Comparison of ENCODE assay signal across 17 cellular contexts in genomic region chr18:51711298-51711889, GRCh38.
DNase-seq lines count a peak whose midpoint lies in the region; ATAC-seq, FAIRE-seq and TF ChIP-seq lines count a peak whose summit lies in the region.
"Had no signal": no experiment of that assay in that cellular context is flagged by ENCODE, and none has a peak within 500 bp of the region (broad histone marks: within the 10 kb centered on the region; RNA-seq: fewer than 3 reads in every experiment).

No MANE protein-coding gene starts in this region.

- SMC1A ChIA-PET in GM12878 (lab: Charles Lee; ENCODE audit: uncharacterized antibody, unreplicated experiment), result interaction anchor here (0.6 to 1.8 kb wide), 10 partner anchors 8 to 168 kb away, joined by 3 to 5 read pairs (median 4); no protein-coding TSS in a partner anchor

- intact Hi-C loops in GM12878 (cut with micrococcal nuclease; ENCODE audit: unreplicated experiment), result no loop called here

- BruUV-seq in GM12878 (replicated peaks; lab: Mats Ljungman, UMichigan), result no TSS peak

- no peak for TF ChIP-seq RAD21 in GM12878 (IDR thresholded peaks at IDR 0.05; ENCODE audit: insufficient read depth, low read depth, low read length)

- no peak overlapping the region for H2AFZ ChIP-seq in GM12878 (ENCODE audit: control insufficient read depth, low read depth, low read length)

- no peak overlapping the region for H3K9ac ChIP-seq in GM12878 (ENCODE audit: control insufficient read depth, insufficient read depth, low read length)

- POLR2A ChIA-PET in GM12878 (lab: Charles Lee), result no interaction called here

- DNase-seq in GM12878 (ENCODE audit: low read depth, low spot score), result no peak
- no peak for DNase-seq in DMS153 (lab: John Stamatoyannopoulos, UW)
- no peak for DNase-seq in cerebellum (ENCODE audit: low spot score)
- no peak for DNase-seq in stimulated activated naive CD4-positive, alpha-beta T cell (lab: John Stamatoyannopoulos, UW)
- DNase-seq in NCI-H526 treated with DMSO at 0.1 percent for 48 hours (lab: John Stamatoyannopoulos, UW), result no peak
- DNase-seq: activated CD4-positive, alpha-beta T cell treated with anti-CD3 and anti-CD28 coated beads for 4 hours; activated T-cell treated with anti-CD3 and anti-CD28 coated beads, Interleukin-2, amount 50 U/mL, for 4 hours; GOT3; midbrain; NCI-H146; NCI-H510A treated with DMSO at 0.1 percent for 48 hours; nucleus accumbens; stimulated activated naive CD8-positive, alpha-beta T cell treated with anti-CD3 and anti-CD28 coated beads, Interleukin-15, Interleukin-2, amounts not matched to agents 100 U/mL and 50 U/mL, for 24 hours had no signal

- H3K27ac ChIP-seq in GM12878 (ENCODE audit: control insufficient read depth, insufficient read depth), result no peak overlapping the region

- peaks cover 12% of the 10 kb centered on the region; the same call in 2 of the 3 replicates for H3K9me3 ChIP-seq in GM12878 (replicated peaks; ENCODE audit: control insufficient read depth, insufficient read depth, low read length)

- peaks cover 31% of the 10 kb centered on the region for H3K4me1 ChIP-seq in GM12878 (ENCODE audit: control insufficient read depth, insufficient read depth, low read length)

- H3K27me3 ChIP-seq in GM12878 (replicated peaks in 1 of 2; ENCODE audit: control insufficient read depth in 2 of 2, insufficient read depth in 2 of 2, low read length in 1 of 2), result no peaks in the 10 kb centered on the region

- no peak for TF ChIP-seq CTCF in GM12878 (IDR thresholded peaks at IDR 0.05 in 2 of 3, conservative IDR thresholded peaks at IDR 0.05 in 1 of 3; ENCODE audit: control insufficient read depth in 2 of 3, extremely low read depth in 1 of 3, insufficient read depth in 1 of 3, low read depth in 3 of 3, low read length in 3 of 3)

- H3K4me3 ChIP-seq in GM12878, result no peak overlapping the region

- ATAC-seq in GM18870 (IDR thresholded peaks at IDR 0.05; ENCODE audit: unreplicated experiment) (peak; percentile 72), GM21526 (IDR thresholded peaks at IDR 0.05; ENCODE audit: low FRiP score, unreplicated experiment) (peak; percentile 83), HG02981 (IDR thresholded peaks at IDR 0.05; ENCODE audit: unreplicated experiment) (peak; percentile 64), GM12878 (peak; percentile 89)
- ATAC-seq: activated T-cell treated with anti-CD3 and anti-CD28 coated beads, Interleukin-2, amount 50 U/mL, for 4 hours; stimulated activated naive CD8-positive, alpha-beta T cell treated with anti-CD3 and anti-CD28 coated beads, Interleukin-15, Interleukin-2, amounts not matched to agents 100 U/mL and 50 U/mL, for 24 hours had no signal

- no peak for TF ChIP-seq EP300 in GM12878 (IDR thresholded peaks at IDR 0.05; ENCODE audit: borderline replicate concordance in 1 of 2, control insufficient read depth in 1 of 2, low read depth in 2 of 2, low read length in 2 of 2)

- RAD21 ChIA-PET in GM12878 (lab: Charles Lee; ENCODE audit: unreplicated experiment), result interaction anchor here (1.0 to 1.4 kb wide), 2 partner anchors 20 to 25 kb away, joined by 4 to 5 read pairs; no protein-coding TSS in a partner anchor

- in situ Hi-C loops in GM12878 (cut with MboI), result no loop called here

- no peak for TF ChIP-seq POLR2A in GM12878 (IDR thresholded peaks at IDR 0.05; ENCODE audit: low read depth, low read length)

- FAIRE-seq in GM12878 (lab: Jason Lieb, UNC), result peak; percentile 23
- FAIRE-seq: islet of Langerhans had no signal

- no peaks in the 10 kb centered on the region for H4K20me1 ChIP-seq in GM12878 (ENCODE audit: control insufficient read depth, insufficient read depth)

- no peaks in the 10 kb centered on the region for H3K79me2 ChIP-seq in GM12878 (ENCODE audit: control insufficient read depth, insufficient read depth, low read length)

- H3K36me3 ChIP-seq in GM12878 (ENCODE audit: control insufficient read depth in 2 of 2, insufficient read depth in 2 of 2, low read length in 1 of 2), result no peaks in the 10 kb centered on the region

- peak overlapping the region; percentile 53 for H3K4me2 ChIP-seq in GM12878 (ENCODE audit: control insufficient read depth, insufficient read depth)

- CTCF ChIA-PET in GM12878 (lab: Yijun Ruan, JAX), result interaction anchor here (0.7 to 1.5 kb wide), 2 partner anchors 43 to 578 kb away, joined by 3 to 5 read pairs; no protein-coding TSS in a partner anchor

- WGBS in GM12878 (ENCODE audit: insufficient coverage, insufficient replicate concordance, low lambda C conversion rate, missing lambda C conversion rate), result 26% methylated on average over 2 of the region's 2 CpGs

TF ChIP-seq in GM12878, 131 proteins besides CTCF, POLR2A, EP300 and RAD21 (continues in another document):
- no peak for TF ChIP-seq NFYA (IDR thresholded peaks at IDR 0.05; ENCODE audit: borderline replicate concordance, low read depth, low read length)
- TF ChIP-seq MEF2A (IDR thresholded peaks at IDR 0.05; ENCODE audit: insufficient read depth, low read depth, low read length), result no peak
- TF ChIP-seq ATF7 (IDR thresholded peaks at IDR 0.05; ENCODE audit: low read depth), result no peak
- TF ChIP-seq STAT3 (IDR thresholded peaks at IDR 0.05; ENCODE audit: low read depth, low read length), result no peak
- no peak for TF ChIP-seq REST (IDR thresholded peaks at IDR 0.05; ENCODE audit: low read depth, low read length)
- no peak for TF ChIP-seq DPF2 (IDR thresholded peaks at IDR 0.05)
- TF ChIP-seq BCL3 (IDR thresholded peaks at IDR 0.05; ENCODE audit: borderline replicate concordance, insufficient read depth, low read depth, low read length, poor library complexity, severe bottlenecking), result no peak
- TF ChIP-seq TBL1XR1 (IDR thresholded peaks at IDR 0.05; ENCODE audit: low read depth, low read length), result 0 out of 2 replicates have a peak, but pooled peaks have one; percentile 21
- no peak for TF ChIP-seq FOXK2 (IDR thresholded peaks at IDR 0.05)
- no peak for TF ChIP-seq YBX1 (IDR thresholded peaks at IDR 0.05)
- no peak for TF ChIP-seq BACH1 (IDR thresholded peaks at IDR 0.05; ENCODE audit: borderline replicate concordance)
- no peak for TF ChIP-seq NBN (IDR thresholded peaks at IDR 0.05)
- no peak for TF ChIP-seq IRF5 (IDR thresholded peaks at IDR 0.05; ENCODE audit: borderline replicate concordance)
- TF ChIP-seq IKZF1 (conservative IDR thresholded peaks at IDR 0.05), result 0 out of 2 replicates have a peak, but pooled peaks have one; percentile 31
- TF ChIP-seq RAD51 (IDR thresholded peaks at IDR 0.05), result no peak
- TF ChIP-seq IKZF2 (IDR thresholded peaks at IDR 0.05), result peak; percentile 21 to 29; a peak in 2 of 4 replicates
- no peak for TF ChIP-seq SIX5 (IDR thresholded peaks at IDR 0.05; ENCODE audit: low read depth, low read length, severe bottlenecking)
- no peak for TF ChIP-seq EZH2 (IDR thresholded peaks at IDR 0.05; ENCODE audit: borderline replicate concordance, control insufficient read depth, low read depth, low read length)
- no peak for TF ChIP-seq HDAC2 (IDR thresholded peaks at IDR 0.05)
- TF ChIP-seq KLF5 (IDR thresholded peaks at IDR 0.05; ENCODE audit: partially characterized antibody), result no peak
- TF ChIP-seq RFX5 (IDR thresholded peaks at IDR 0.05; ENCODE audit: low read depth, low read length), result no peak
- no peak for TF ChIP-seq SMAD1 (IDR thresholded peaks at IDR 0.05; ENCODE audit: low read depth, partially characterized antibody)
